8 cellular contexts compared by ENCODE assay signal in the genomic region with DNA sequence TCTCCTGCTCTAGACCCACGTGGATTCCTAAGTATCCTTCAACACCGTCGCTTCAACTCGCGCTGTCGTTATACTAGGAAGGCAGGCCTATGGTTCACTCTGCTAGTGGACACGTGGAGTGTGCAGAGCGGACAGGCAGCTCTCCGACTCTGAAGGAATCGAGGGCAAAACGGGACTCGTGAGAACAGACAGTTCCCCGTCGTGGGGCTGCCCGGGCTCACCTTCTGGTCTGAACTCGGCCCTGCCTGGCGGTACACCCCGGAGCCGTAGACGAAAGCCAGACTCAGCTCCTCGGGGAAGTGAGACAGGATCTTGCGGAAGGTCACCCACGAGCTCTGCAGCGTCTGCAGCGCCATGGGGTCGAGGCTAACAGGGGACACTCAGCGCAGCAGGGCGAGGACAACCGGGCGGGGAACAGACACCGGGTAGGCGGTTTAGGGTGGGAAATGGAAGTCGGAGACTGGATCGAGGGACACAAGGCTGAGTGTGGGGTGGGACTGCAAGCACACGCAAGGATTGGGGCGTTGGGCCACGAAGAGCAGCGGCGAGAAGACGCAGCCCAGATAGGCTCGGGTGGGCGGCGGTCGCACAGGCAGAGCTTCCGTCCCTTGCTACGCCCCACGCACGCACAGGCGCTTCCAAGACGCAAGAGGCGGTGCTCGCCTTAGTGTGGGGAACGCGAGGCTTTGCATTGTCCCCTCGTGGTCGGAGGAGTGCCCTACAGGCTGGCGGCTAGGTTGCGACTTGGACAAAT. TPM values are rescaled to one million over a fixed set of nuclear protein-coding genes. Genes with fewer than 3 reads are reported as not detected.
DNase-seq lines count a peak whose midpoint lies in the region; ATAC-seq and TF ChIP-seq lines count a peak whose summit lies in the region.

A gene with protein sequence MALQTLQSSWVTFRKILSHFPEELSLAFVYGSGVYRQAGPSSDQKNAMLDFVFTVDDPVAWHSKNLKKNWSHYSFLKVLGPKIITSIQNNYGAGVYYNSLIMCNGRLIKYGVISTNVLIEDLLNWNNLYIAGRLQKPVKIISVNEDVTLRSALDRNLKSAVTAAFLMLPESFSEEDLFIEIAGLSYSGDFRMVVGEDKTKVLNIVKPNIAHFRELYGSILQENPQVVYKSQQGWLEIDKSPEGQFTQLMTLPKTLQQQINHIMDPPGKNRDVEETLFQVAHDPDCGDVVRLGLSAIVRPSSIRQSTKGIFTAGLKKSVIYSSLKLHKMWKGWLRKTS (minus strand): TSS at position 605 of the 754 bp plus-strand sequence. CDS start 249 bp downstream, at position 356.

- no peaks in the 10 kb centered on the region for H3K9me3 ChIP-seq in CD4-positive, alpha-beta T cell (ENCODE audit: control insufficient read depth, low read length)
- H3K9me3 ChIP-seq in lower lobe of right lung: no peaks in the 10 kb centered on the region

- no peaks in the 10 kb centered on the region for H3K9me3 Mint-ChIP-seq in CD4-positive, alpha-beta T cell
- H3K9me3 Mint-ChIP-seq in activated CD4-positive, alpha-beta memory T cell treated with anti-CD3 and anti-CD28 coated beads, Interleukin-2, amount 10 ng/mL, durations not matched to agents 7 days and 5 days: no peaks in the 10 kb centered on the region

- H3K4me3 Mint-ChIP-seq in CD4-positive, alpha-beta T cell: peak within 1 kb of the TSS; percentile 95
- peak within 1 kb of the TSS; percentile 95 for H3K4me3 Mint-ChIP-seq in activated CD4-positive, alpha-beta memory T cell treated with anti-CD3 and anti-CD28 coated beads, Interleukin-2, amount 10 ng/mL, durations not matched to agents 7 days and 5 days

- H3K4me1 ChIP-seq in lower lobe of right lung: peaks cover 27% of the 10 kb centered on the region

- POLR2A ChIA-PET in CD4-positive, alpha-beta T cell (lab: Charles Lee): interaction anchor here (0.6 to 3.0 kb wide), 13 partner anchors 9 to 1634 kb away, joined by 3 to 22 read pairs (median 5); a partner anchor contains a TSS
- POLR2A ChIA-PET in activated CD4-positive, alpha-beta memory T cell treated with anti-CD3 and anti-CD28 coated beads, Interleukin-2, amount 10 ng/mL, durations not matched to agents 7 days and 5 days (lab: Charles Lee): interaction anchor here (0.6 to 2.3 kb wide), 14 partner anchors 10 to 816 kb away, joined by 3 to 13 read pairs (median 4); a partner anchor contains a TSS

- H3K27me3 Mint-ChIP-seq in CD4-positive, alpha-beta T cell: no peaks in the 10 kb centered on the region
- H3K27me3 Mint-ChIP-seq in activated CD4-positive, alpha-beta memory T cell treated with anti-CD3 and anti-CD28 coated beads, Interleukin-2, amount 10 ng/mL, durations not matched to agents 7 days and 5 days: no peaks in the 10 kb centered on the region

- H3K4me3 ChIP-seq in lower lobe of right lung: peak within 1 kb of the TSS; percentile 91

- peak within 1 kb of the TSS; percentile 93 for H3K27ac Mint-ChIP-seq in CD4-positive, alpha-beta T cell
- peak within 1 kb of the TSS; percentile 90 for H3K27ac Mint-ChIP-seq in activated CD4-positive, alpha-beta memory T cell treated with anti-CD3 and anti-CD28 coated beads, Interleukin-2, amount 10 ng/mL, durations not matched to agents 7 days and 5 days

- intact Hi-C loops in CD4-positive, alpha-beta T cell (cut with DNase I, micrococcal nuclease): loop anchor here in 1 of 2 experiments (5.0 kb wide), 4 partner anchors 79 to 636 kb away; a partner anchor contains a TSS
- intact Hi-C loops in lower lobe of right lung (cut with DNase I): no loop called here

- peak within 1 kb of the TSS; percentile 59 for H3K27ac ChIP-seq in CD4-positive, alpha-beta T cell (ENCODE audit: low read depth, low read length)
- H3K27ac ChIP-seq in lower lobe of right lung: peak within 1 kb of the TSS; percentile 87

- H3K27me3 ChIP-seq in CD4-positive, alpha-beta T cell (ENCODE audit: control insufficient read depth, insufficient read depth, low read length): no peaks in the 10 kb centered on the region
- H3K27me3 ChIP-seq in lower lobe of right lung (ENCODE audit: low read depth): no peaks in the 10 kb centered on the region

- peak; percentile 99 for ATAC-seq in CD4-positive, alpha-beta T cell (ENCODE audit: poor library complexity)
- ATAC-seq in GM19372 (IDR thresholded peaks at IDR 0.05; ENCODE audit: low read depth, unreplicated experiment) (peak; percentile 100), HG03558 (IDR thresholded peaks at IDR 0.05; ENCODE audit: extremely low read depth, unreplicated experiment) (peak; percentile 100), lower lobe of right lung (peak; percentile 100)

- H3K36me3 ChIP-seq in lower lobe of right lung: peaks cover 27% of the 10 kb centered on the region

- peak; percentile 78 to 89 (median 84) for DNase-seq in CD4-positive, alpha-beta T cell
- DNase-seq in NCI-H774 (lab: John Stamatoyannopoulos, UW) (peak; percentile 74), ecto neural progenitor cell (ENCODE audit: low spot score) (peak; percentile 88), lower lobe of right lung (peak; percentile 95)
- DNase-seq in activated CD4-positive, alpha-beta memory T cell treated with anti-CD3 and anti-CD28 coated beads, Interleukin-2, amount 10 ng/mL, durations not matched to agents 7 days and 5 days: peak; percentile 91
- DNase-seq in stimulated activated CD4-positive, alpha-beta T cell treated with anti-CD3 and anti-CD28 coated beads, TNF-alpha, amount 100 ng/mL, for 24 hours (ENCODE audit: low read depth in 3 of 3): peak; percentile 83 to 92 (median 89)

- CTCF ChIA-PET in CD4-positive, alpha-beta T cell (lab: Charles Lee): interaction anchor here (0.6 to 1.5 kb wide), 7 partner anchors 8 to 573 kb away, joined by 3 to 5 read pairs (median 3); a partner anchor contains a TSS
- CTCF ChIA-PET in activated CD4-positive, alpha-beta memory T cell treated with anti-CD3 and anti-CD28 coated beads, Interleukin-2, amount 10 ng/mL, durations not matched to agents 7 days and 5 days (lab: Charles Lee): interaction anchor here (0.7 to 2.5 kb wide), 12 partner anchors 9 to 634 kb away, joined by 3 to 7 read pairs (median 4); a partner anchor contains a TSS

- peak; percentile 76 for TF ChIP-seq CTCF in CD4-positive, alpha-beta T cell (IDR thresholded peaks at IDR 0.05)
- TF ChIP-seq CTCF in lower lobe of right lung (IDR thresholded peaks at IDR 0.05): peak; percentile 86

- H3K36me3 Mint-ChIP-seq in CD4-positive, alpha-beta T cell (ENCODE audit: low read depth): peaks cover 50% of the 10 kb centered on the region
- peaks cover 19% of the 10 kb centered on the region for H3K36me3 Mint-ChIP-seq in activated CD4-positive, alpha-beta memory T cell treated with anti-CD3 and anti-CD28 coated beads, Interleukin-2, amount 10 ng/mL, durations not matched to agents 7 days and 5 days (ENCODE audit: low read depth)

- H3K4me1 Mint-ChIP-seq in CD4-positive, alpha-beta T cell (ENCODE audit: low read depth): peaks cover 44% of the 10 kb centered on the region
- peaks cover 25% of the 10 kb centered on the region for H3K4me1 Mint-ChIP-seq in activated CD4-positive, alpha-beta memory T cell treated with anti-CD3 and anti-CD28 coated beads, Interleukin-2, amount 10 ng/mL, durations not matched to agents 7 days and 5 days

RNA-seq across cellular contexts. Expression of the gene that starts here (rescaled TPM):
- total RNA-seq in CD4-positive, alpha-beta T cell: 10 to 100 TPM; 19.7 to 22.0 TPM
- total RNA-seq in activated CD4-positive, alpha-beta memory T cell treated with anti-CD3 and anti-CD28 coated beads, Interleukin-2, amount 10 ng/mL, durations not matched to agents 7 days and 5 days: 10 to 100 TPM; 19.5 to 20.9 TPM
- total RNA-seq in lower lobe of right lung: 14.9 TPM

Comparison
In these comparisons a context has a peak if more than half of its experiments do, and no peak if none do; other contexts are left out.
1. Peak in every context shown above with its lines: DNase-seq, ATAC-seq, H3K4me3 ChIP-seq and H3K27ac ChIP-seq.